In genomic region chr1:26284597-26285351, GRCh38 we compare ENCODE assay signal across 8 cellular contexts. TPM values are rescaled to one million over a fixed set of nuclear protein-coding genes. Genes with fewer than 3 reads are reported as not detected.
DNase-seq lines count a peak whose midpoint lies in the region; ATAC-seq and TF ChIP-seq lines count a peak whose summit lies in the region.

No MANE protein-coding gene starts in this region.

- H3K27me3 ChIP-seq in parathyroid adenoma (ENCODE audit: control insufficient read depth, insufficient read depth, low read length) (no peaks in the 10 kb centered on the region), thyroid gland (no peaks in the 10 kb centered on the region)

- TF ChIP-seq CTCF in parathyroid adenoma (IDR thresholded peaks at IDR 0.05) (peak; percentile 43), thyroid gland (IDR thresholded peaks at IDR 0.05) (peak in 5 of 6 experiments; percentile 32 to 67 (median 47))

- H3K9me3 ChIP-seq in parathyroid adenoma (ENCODE audit: control insufficient read depth, low read length), result no peaks in the 10 kb centered on the region
- H3K9me3 ChIP-seq in thyroid gland, result no peaks in the 10 kb centered on the region

- H3K27me3 Mint-ChIP-seq in activated T-helper 1 cell treated with anti-CD3 and anti-CD28 coated beads, Interleukin-12 subunit alpha, Interleukin-12 subunit beta, Interleukin-2, Interleukin-4 antibody, amounts not matched to agents 30 ng/mL and 10 ng/mL and 1 ng/mL, durations not matched to agents 14 hours and 24 hours and 36 hours (ENCODE audit: insufficient read depth), result no peaks in the 10 kb centered on the region

- no peak overlapping the region for H3K4me3 ChIP-seq in parathyroid adenoma (ENCODE audit: low read depth, low read length)
- no peak overlapping the region for H3K4me3 ChIP-seq in thyroid gland (replicated peaks in 1 of 3)

- H3K36me3 ChIP-seq in parathyroid adenoma (ENCODE audit: control insufficient read depth, insufficient read depth, low read length) (no peaks in the 10 kb centered on the region), thyroid gland (no peaks in the 10 kb centered on the region)

- DNase-seq in CMK (ENCODE audit: low read depth) (peak; percentile 94), RPMI8226 (peak; percentile 68), fibroblast of the conjunctiva (ENCODE audit: low read depth) (peak; percentile 55), thyroid gland (peak; percentile 48 to 50)
- peak; percentile 88 for DNase-seq in activated T-helper 1 cell treated with anti-CD3 and anti-CD28 coated beads, Interleukin-12 subunit alpha, Interleukin-12 subunit beta, Interleukin-2, Interleukin-4 antibody, amounts not matched to agents 30 ng/mL and 10 ng/mL and 1 ng/mL, durations not matched to agents 14 hours and 24 hours and 36 hours (ENCODE audit: low spot score)

- H3K4me1 Mint-ChIP-seq in activated T-helper 1 cell treated with anti-CD3 and anti-CD28 coated beads, Interleukin-12 subunit alpha, Interleukin-12 subunit beta, Interleukin-2, Interleukin-4 antibody, amounts not matched to agents 30 ng/mL and 10 ng/mL and 1 ng/mL, durations not matched to agents 14 hours and 24 hours and 36 hours (ENCODE audit: low read depth), result peaks cover 70% of the 10 kb centered on the region

- intact Hi-C loops in activated T-helper 1 cell treated with anti-CD3 and anti-CD28 coated beads, Interleukin-12 subunit alpha, Interleukin-12 subunit beta, Interleukin-2, Interleukin-4 antibody, amounts not matched to agents 30 ng/mL and 10 ng/mL and 1 ng/mL, durations not matched to agents 14 hours and 24 hours and 36 hours (cut with micrococcal nuclease), result loop anchor here (1.0 to 5.0 kb wide), 8 partner anchors 8 to 258 kb away; partner anchors contain the start of genes CEP85, HMGN2 and UBXN11
- intact Hi-C loops in thyroid gland (cut with DNase I), result no loop called here

- ATAC-seq in HG02759 (IDR thresholded peaks at IDR 0.05; ENCODE audit: unreplicated experiment) (peak; percentile 33), GM18520 (IDR thresholded peaks at IDR 0.05; ENCODE audit: unreplicated experiment) (no peak)

- H3K9me3 Mint-ChIP-seq in activated T-helper 1 cell treated with anti-CD3 and anti-CD28 coated beads, Interleukin-12 subunit alpha, Interleukin-12 subunit beta, Interleukin-2, Interleukin-4 antibody, amounts not matched to agents 30 ng/mL and 10 ng/mL and 1 ng/mL, durations not matched to agents 14 hours and 24 hours and 36 hours, result no peaks in the 10 kb centered on the region

- H3K27ac Mint-ChIP-seq in activated T-helper 1 cell treated with anti-CD3 and anti-CD28 coated beads, Interleukin-12 subunit alpha, Interleukin-12 subunit beta, Interleukin-2, Interleukin-4 antibody, amounts not matched to agents 30 ng/mL and 10 ng/mL and 1 ng/mL, durations not matched to agents 14 hours and 24 hours and 36 hours, result peak overlapping the region; percentile 97

- H3K79me2 ChIP-seq in parathyroid adenoma, result no peaks in the 10 kb centered on the region

- 66 to 78% methylated on average over 15 to 20 of the region's 22 CpGs for WGBS in thyroid gland, 2 donors

- H3K36me3 Mint-ChIP-seq in activated T-helper 1 cell treated with anti-CD3 and anti-CD28 coated beads, Interleukin-12 subunit alpha, Interleukin-12 subunit beta, Interleukin-2, Interleukin-4 antibody, amounts not matched to agents 30 ng/mL and 10 ng/mL and 1 ng/mL, durations not matched to agents 14 hours and 24 hours and 36 hours (ENCODE audit: low read depth), result peaks cover 35% of the 10 kb centered on the region

- no peak overlapping the region for H3K9ac ChIP-seq in parathyroid adenoma

- no peak for TF ChIP-seq POLR2A in thyroid gland (IDR thresholded peaks at IDR 0.05)

- no peaks in the 10 kb centered on the region for H3K4me1 ChIP-seq in parathyroid adenoma
- peaks cover 7 to 44% of the 10 kb centered on the region in 2 donors for H3K4me1 ChIP-seq in thyroid gland

- H3K4me2 ChIP-seq in parathyroid adenoma (ENCODE audit: low read length), result no peak overlapping the region

- H3K4me3 Mint-ChIP-seq in activated T-helper 1 cell treated with anti-CD3 and anti-CD28 coated beads, Interleukin-12 subunit alpha, Interleukin-12 subunit beta, Interleukin-2, Interleukin-4 antibody, amounts not matched to agents 30 ng/mL and 10 ng/mL and 1 ng/mL, durations not matched to agents 14 hours and 24 hours and 36 hours, result peak overlapping the region; percentile 81

- no peak overlapping the region for H2AFZ ChIP-seq in parathyroid adenoma

- H3K27ac ChIP-seq in parathyroid adenoma, result no peak overlapping the region
- H3K27ac ChIP-seq in thyroid gland, result peak overlapping the region in 1 of 3 donors; percentile 12

RNA-seq across cellular contexts. Expression of gene SH3BGRL3, which starts 4.9 kb away (rescaled TPM):
- total RNA-seq in activated T-helper 1 cell treated with anti-CD3 and anti-CD28 coated beads, Interleukin-12 subunit alpha, Interleukin-12 subunit beta, Interleukin-2, Interleukin-4 antibody, amounts not matched to agents 30 ng/mL and 10 ng/mL and 1 ng/mL, durations not matched to agents 14 hours and 24 hours and 36 hours, result 551 and 575 TPM in 2 replicates
- total RNA-seq in thyroid gland, result 10 to 100 TPM; 18.8 to 58.2 (median 37.4) TPM

RNA-seq across cellular contexts. Expression of gene UBXN11, which starts 21.7 kb away (rescaled TPM):
- 14.8 and 22.1 TPM in 2 replicates for total RNA-seq in activated T-helper 1 cell treated with anti-CD3 and anti-CD28 coated beads, Interleukin-12 subunit alpha, Interleukin-12 subunit beta, Interleukin-2, Interleukin-4 antibody, amounts not matched to agents 30 ng/mL and 10 ng/mL and 1 ng/mL, durations not matched to agents 14 hours and 24 hours and 36 hours
- total RNA-seq in thyroid gland, result 10 to 100 TPM; 23.9 to 35.4 (median 30.2) TPM

RNA-seq across cellular contexts. Expression of gene CD52, which starts 33.0 kb away (rescaled TPM):
- total RNA-seq in activated T-helper 1 cell treated with anti-CD3 and anti-CD28 coated beads, Interleukin-12 subunit alpha, Interleukin-12 subunit beta, Interleukin-2, Interleukin-4 antibody, amounts not matched to agents 30 ng/mL and 10 ng/mL and 1 ng/mL, durations not matched to agents 14 hours and 24 hours and 36 hours, result 394 and 411 TPM in 2 replicates
- 10 to 100 TPM in 1 of 4 donors, 1 to 10 TPM in 1, not detected in 2; 3.0 to 12.3 TPM for total RNA-seq in thyroid gland

RNA-seq across cellular contexts. Expression of gene CEP85, which starts 50.8 kb away (rescaled TPM):
- total RNA-seq in activated T-helper 1 cell treated with anti-CD3 and anti-CD28 coated beads, Interleukin-12 subunit alpha, Interleukin-12 subunit beta, Interleukin-2, Interleukin-4 antibody, amounts not matched to agents 30 ng/mL and 10 ng/mL and 1 ng/mL, durations not matched to agents 14 hours and 24 hours and 36 hours, result 37.0 and 37.1 TPM in 2 replicates
- 10 to 100 TPM; 16.0 to 27.0 (median 17.0) TPM for total RNA-seq in thyroid gland

Comparison
In these comparisons a context has a peak if more than half of its experiments do, and no peak if none do; other contexts are left out.
1. RNA of gene CD52, which starts 33.0 kb away (total RNA-seq): 394 to 411 TPM in activated T-helper 1 cell treated with anti-CD3 and anti-CD28 coated beads, Interleukin-12 subunit alpha, Interleukin-12 subunit beta, Interleukin-2, Interleukin-4 antibody, amounts not matched to agents 30 ng/mL and 10 ng/mL and 1 ng/mL, durations not matched to agents 14 hours and 24 hours and 36 hours; 3.0 to 12.3 TPM in thyroid gland; every median in the first group is over 10 times any median in the second.
2. Peak in every context shown above with its lines, with median percentiles within 50 percentile points of each other: DNase-seq.